Comparison of ENCODE assay signal across 8 cellular contexts in genomic region chr6:43076928-43077809, GRCh38. TPM values are rescaled to one million over a fixed set of nuclear protein-coding genes. Genes with fewer than 3 reads are reported as not detected.
DNase-seq lines count a peak whose midpoint lies in the region; ATAC-seq and TF ChIP-seq lines count a peak whose summit lies in the region.

No MANE protein-coding gene starts in this region.

- H3K27me3 ChIP-seq in DND-41 (ENCODE audit: insufficient read depth, low read length, poor library complexity) (no peaks in the 10 kb centered on the region), brain microvascular endothelial cell (replicated peaks) (no peaks in the 10 kb centered on the region), left lung (peaks cover 0 to 31% of the 10 kb centered on the region in 2 donors), thyroid gland (no peaks in the 10 kb centered on the region)

- intact Hi-C loops in left lung (cut with DNase I) (loop anchor here in 1 of 2 donors (10.0 kb wide), 1 partner anchor 48 kb away; no protein-coding TSS in a partner anchor), thyroid gland (cut with DNase I) (no loop called here)

- TF ChIP-seq CTCF in DND-41 (IDR thresholded peaks at IDR 0.05; ENCODE audit: borderline replicate concordance, extremely low read depth, low read length, poor library complexity, severe bottlenecking), result no peak
- TF ChIP-seq CTCF in brain microvascular endothelial cell (IDR thresholded peaks at IDR 0.05; ENCODE audit: low read depth, low read length, missing control alignments), result no peak
- TF ChIP-seq CTCF in left lung (IDR thresholded peaks at IDR 0.05), result no peak
- no peak for TF ChIP-seq CTCF in thyroid gland (IDR thresholded peaks at IDR 0.05)

- in situ Hi-C loops in brain microvascular endothelial cell (cut with HindIII; ENCODE audit: low pct_ligation_motif_present, low sequenced_read_pairs), result no loop called here

- H3K36me3 ChIP-seq in DND-41 (ENCODE audit: insufficient read depth, low read length) (peaks cover 14% of the 10 kb centered on the region), brain microvascular endothelial cell (replicated peaks) (no peaks in the 10 kb centered on the region), left lung (peaks cover 0 to 12% of the 10 kb centered on the region in 2 donors), thyroid gland (peaks cover 0 to 9% of the 10 kb centered on the region in 2 donors)

- peak; percentile 21; the same call in 2 of the 3 replicates for ATAC-seq in DND-41 (ENCODE audit: insufficient read depth, low read depth)
- peak; percentile 29 for ATAC-seq in left lung
- no peak for ATAC-seq in GM21737 (IDR thresholded peaks at IDR 0.05; ENCODE audit: unreplicated experiment)
- no peak for ATAC-seq in HG03139 (IDR thresholded peaks at IDR 0.05; ENCODE audit: unreplicated experiment)

- peak overlapping the region; percentile 97 for H2AFZ ChIP-seq in DND-41 (ENCODE audit: low read depth, low read length)

- H3K9ac ChIP-seq in DND-41 (ENCODE audit: low read depth, low read length), result peak overlapping the region; percentile 99

- H3K27ac ChIP-seq in DND-41 (ENCODE audit: low read length) (peak overlapping the region; percentile 83), brain microvascular endothelial cell (peak overlapping the region; percentile 49), left lung (peak overlapping the region; percentile 69 to 72), thyroid gland (peak overlapping the region in 2 of 3 donors; percentile 43 to 74)

- H3K79me2 ChIP-seq in DND-41 (ENCODE audit: insufficient read depth, low read length), result peaks cover 50% of the 10 kb centered on the region

- H3K4me2 ChIP-seq in DND-41 (ENCODE audit: insufficient read depth, low read length), result peak overlapping the region; percentile 95

- H3K4me3 ChIP-seq in DND-41 (ENCODE audit: low read depth in 1 of 2, low read length in 2 of 2) (peak overlapping the region; percentile 96 to 98), brain microvascular endothelial cell (ENCODE audit: low read depth, low read length) (peak overlapping the region; percentile 91), left lung (peak overlapping the region; percentile 63 to 85), thyroid gland (replicated peaks in 1 of 3) (peak overlapping the region; percentile 42 to 85 (median 81))

- no peak for TF ChIP-seq POLR2A in thyroid gland (IDR thresholded peaks at IDR 0.05)

- H3K4me1 ChIP-seq in DND-41 (ENCODE audit: insufficient read depth, low read length), result peaks cover 22% of the 10 kb centered on the region
- peaks cover 9 to 19% of the 10 kb centered on the region in 2 donors for H3K4me1 ChIP-seq in left lung
- H3K4me1 ChIP-seq in thyroid gland, result peaks cover 11 to 13% of the 10 kb centered on the region in 2 donors

- H3K9me3 ChIP-seq in DND-41 (ENCODE audit: insufficient read depth, low read length, severe bottlenecking) (no peaks in the 10 kb centered on the region), left lung (no peaks in the 10 kb centered on the region), thyroid gland (no peaks in the 10 kb centered on the region)

- DNase-seq in DND-41, result peak; percentile 41
- DNase-seq in NCI-H146 (lab: John Stamatoyannopoulos, UW), result peak; percentile 73
- peak; percentile 36 for DNase-seq in brain microvascular endothelial cell
- DNase-seq in left lung, result peak in 1 of 2 donors; percentile 75
- peak; percentile 62 for DNase-seq in thyroid gland
- no peak for DNase-seq in OCI-M2 (lab: John Stamatoyannopoulos, UW; ENCODE audit: unreplicated experiment)

- H4K20me1 ChIP-seq in DND-41 (ENCODE audit: insufficient read depth, low read length), result peaks cover 29% of the 10 kb centered on the region

- 7 to 16% methylated on average over 18 to 19 of the region's 40 CpGs for WGBS in thyroid gland, 2 donors

RNA-seq across cellular contexts. Expression of gene PTK7, which starts 1.1 kb away (rescaled TPM):
- 100 to 1,000 TPM in 1 of 2 donors, 10 to 100 TPM in 1; 89.2 to 179 TPM for total RNA-seq in left lung
- 10 to 100 TPM; 43.8 to 58.9 (median 55.0) TPM for total RNA-seq in thyroid gland

RNA-seq across cellular contexts. Expression of gene KLC4, which starts 17.7 kb away (rescaled TPM):
- 10 to 100 TPM; 20.2 to 38.8 TPM for total RNA-seq in left lung
- total RNA-seq in thyroid gland, result 10 to 100 TPM; 23.4 to 41.0 (median 30.4) TPM

RNA-seq across cellular contexts. Expression of gene MRPL2, which starts 17.9 kb away (rescaled TPM):
- total RNA-seq in left lung (10 to 100 TPM; 35.2 to 43.4 TPM), thyroid gland (10 to 100 TPM; 12.9 to 31.9 (median 17.7) TPM)

RNA-seq across cellular contexts. Expression of gene CUL7, which starts 23.5 kb away (rescaled TPM):
- total RNA-seq in left lung (10 to 100 TPM; 22.0 to 28.4 TPM), thyroid gland (10 to 100 TPM; 20.7 to 39.6 (median 28.6) TPM)

RNA-seq across cellular contexts. Expression of gene RRP36, which starts 55.7 kb away (rescaled TPM):
- total RNA-seq in left lung, result 10 to 100 TPM; 43.3 to 53.5 TPM
- 10 to 100 TPM; 41.5 to 68.5 (median 56.7) TPM for total RNA-seq in thyroid gland

Comparison
In these comparisons a context has a peak if more than half of its experiments do, and no peak if none do; other contexts are left out.
1. ATAC-seq: peak in DND-41 (single experiment) and left lung (single experiment); none in GM21737 (single experiment) and HG03139 (single experiment).
2. Peak in every context shown above with its lines, with median percentiles within 50 percentile points of each other: H3K27ac ChIP-seq and H3K4me3 ChIP-seq.